Comparison of ENCODE assay signal across 14 cellular contexts in the genomic region with DNA sequence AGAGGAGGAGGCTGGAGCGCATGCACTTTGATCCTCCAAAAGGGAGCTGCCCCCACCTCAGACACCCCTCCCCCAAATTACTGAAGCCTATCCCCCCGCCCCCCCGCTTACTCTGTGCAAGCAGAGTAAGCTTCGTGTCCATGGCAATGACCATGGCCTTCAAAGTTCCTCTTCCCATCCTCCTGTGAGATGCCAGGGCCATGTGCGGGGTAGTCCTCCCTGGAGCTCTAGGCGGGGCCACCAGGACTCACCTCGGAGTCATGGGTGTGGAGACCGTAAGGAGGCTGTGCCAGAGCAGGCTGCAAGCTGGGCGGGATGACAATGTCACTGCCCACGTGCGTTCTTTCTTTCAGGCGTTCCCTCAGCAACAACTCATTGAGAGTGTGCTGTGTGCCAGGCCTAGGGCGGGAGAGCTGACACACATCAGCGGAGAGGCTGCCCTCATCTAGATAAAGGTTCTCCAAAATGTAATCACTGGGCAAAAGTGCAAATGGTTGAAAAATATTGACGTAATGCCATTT.
DNase-seq lines count a peak whose midpoint lies in the region; FAIRE-seq and TF ChIP-seq lines count a peak whose summit lies in the region.
"Had no signal": no experiment of that assay in that cellular context is flagged by ENCODE, and none has a peak within 500 bp of the region (broad histone marks: within the 10 kb centered on the region; RNA-seq: fewer than 3 reads in every experiment).

No MANE protein-coding gene starts in this region.

- H3K9me3 ChIP-seq in astrocyte (ENCODE audit: insufficient read depth, low read depth, low read length) (no peaks in the 10 kb centered on the region), smooth muscle cell (replicated peaks; ENCODE audit: low read depth) (no peaks in the 10 kb centered on the region)

- H3K9ac ChIP-seq in astrocyte (ENCODE audit: low read length) (no peak overlapping the region), smooth muscle cell (ENCODE audit: low read depth) (no peak overlapping the region)

- H3K36me3 ChIP-seq in astrocyte (ENCODE audit: insufficient read depth, low read length) (no peaks in the 10 kb centered on the region), smooth muscle cell (ENCODE audit: low read depth) (no peaks in the 10 kb centered on the region)

- H3K4me3 ChIP-seq in astrocyte (ENCODE audit: insufficient read depth, low read depth, low read length) (no peak overlapping the region), smooth muscle cell (no peak overlapping the region)

- H3K79me2 ChIP-seq in astrocyte (ENCODE audit: insufficient read depth, low read length) (no peaks in the 10 kb centered on the region), smooth muscle cell (ENCODE audit: low read depth) (no peaks in the 10 kb centered on the region)

- H4K20me1 ChIP-seq in astrocyte (ENCODE audit: insufficient read depth, low read length) (no peaks in the 10 kb centered on the region), smooth muscle cell (ENCODE audit: low read depth) (no peaks in the 10 kb centered on the region)

- H3K4me1 Mint-ChIP-seq in astrocyte (ENCODE audit: low read depth, unreplicated experiment), result no peaks in the 10 kb centered on the region
- H3K4me1 Mint-ChIP-seq: CD8-positive, alpha-beta memory T cell had no signal

- no peak overlapping the region for H2AFZ ChIP-seq in astrocyte (ENCODE audit: low read depth, low read length)
- no peak overlapping the region for H2AFZ ChIP-seq in smooth muscle cell (ENCODE audit: low read depth)

- H3K36me3 Mint-ChIP-seq in astrocyte (ENCODE audit: low read depth, unreplicated experiment), result no peaks in the 10 kb centered on the region
- H3K36me3 Mint-ChIP-seq: CD8-positive, alpha-beta memory T cell had no signal

- no peak overlapping the region for H3K4me3 Mint-ChIP-seq in astrocyte (ENCODE audit: unreplicated experiment)
- H3K4me3 Mint-ChIP-seq: CD8-positive, alpha-beta memory T cell; T-helper 17 cell had no signal

- H3K4me1 ChIP-seq in astrocyte (ENCODE audit: insufficient read depth, low read length) (peaks cover 5% of the 10 kb centered on the region), smooth muscle cell (ENCODE audit: low read depth) (peaks cover 5% of the 10 kb centered on the region)

- H3K27me3 ChIP-seq in astrocyte (ENCODE audit: insufficient read depth, low read length) (peaks cover 2% of the 10 kb centered on the region), smooth muscle cell (ENCODE audit: low read depth) (no peaks in the 10 kb centered on the region)

- no peak overlapping the region for H3K4me2 ChIP-seq in astrocyte (ENCODE audit: low read length)
- H3K4me2 ChIP-seq in smooth muscle cell, result peak overlapping the region; percentile 6

- no peak overlapping the region for H3K27ac Mint-ChIP-seq in astrocyte (ENCODE audit: unreplicated experiment)
- H3K27ac Mint-ChIP-seq: activated T-helper 2 cell treated with anti-CD3 and anti-CD28 coated beads, Interferon-gamma antibody, Interleukin-2, Interleukin-4, amounts not matched to agents 10 μg/mL and 5 μg/mL and 100 μg/mL, durations not matched to agents 14 hours and 24 hours and 36 hours; T-helper 17 cell had no signal

- H3K9me3 Mint-ChIP-seq in astrocyte (ENCODE audit: unreplicated experiment), result no peaks in the 10 kb centered on the region
- H3K9me3 Mint-ChIP-seq: activated T-helper 2 cell treated with anti-CD3 and anti-CD28 coated beads, Interferon-gamma antibody, Interleukin-2, Interleukin-4, amounts not matched to agents 10 μg/mL and 5 μg/mL and 100 μg/mL, durations not matched to agents 14 hours and 24 hours and 36 hours; CD8-positive, alpha-beta memory T cell had no signal

- 90% methylated on average over 14 of the region's 15 CpGs for WGBS in smooth muscle cell (ENCODE audit: low lambda C conversion rate)

- no peak for FAIRE-seq in astrocyte (lab: Jason Lieb, UNC)

- TF ChIP-seq CTCF in astrocyte (IDR thresholded peaks at IDR 0.05; ENCODE audit: insufficient read depth, low read depth, low read length) (no peak), smooth muscle cell (IDR thresholded peaks at IDR 0.05; ENCODE audit: borderline replicate concordance, insufficient read depth, poor library complexity, severe bottlenecking) (no peak)

- DNase-seq in LoVo (ENCODE audit: low spot score) (peak; percentile 55), astrocyte (ENCODE audit: low read depth) (peak; percentile 66), left kidney (ENCODE audit: low read depth, low spot score) (peak; percentile 70), smooth muscle cell (lab: John Stamatoyannopoulos, UW; ENCODE audit: unreplicated experiment) (no peak), NCI-H446 treated with DMSO at 0.1 percent for 48 hours (lab: John Stamatoyannopoulos, UW) (no peak), hippocampal formation (lab: John Stamatoyannopoulos, UW) (no peak)
- no peak for DNase-seq in stimulated activated CD4-positive, alpha-beta T cell treated with anti-CD3 and anti-CD28 coated beads, Interleukin-12 subunit alpha, Interleukin-12 subunit beta, amount 100 ng/mL, for 4 hours
- DNase-seq in effector CD4-positive, alpha-beta T cell, result no peak
- DNase-seq: activated CD4-positive, alpha-beta T cell treated with anti-CD3 and anti-CD28 coated beads, Interleukin-2, amount 50 U/mL, for 1 hour; CD8-positive, alpha-beta memory T cell; KBM-7; NCI-H1694 treated with DMSO at 0.1 percent for 48 hours; T-helper 17 cell had no signal

- H3K27me3 Mint-ChIP-seq in astrocyte (ENCODE audit: low read depth, unreplicated experiment), result peaks cover 25% of the 10 kb centered on the region

- H3K27ac ChIP-seq in astrocyte (ENCODE audit: low read depth, low read length) (no peak overlapping the region), smooth muscle cell (ENCODE audit: low read depth) (no peak overlapping the region)

- no peaks in the 10 kb centered on the region for H3F3A ChIP-seq in smooth muscle cell (ENCODE audit: low read depth)

Comparison
In these comparisons a context has a peak if more than half of its experiments do, and no peak if none do; other contexts are left out.
1. DNase-seq: peak in LoVo (single experiment), astrocyte (single experiment) and left kidney (single experiment); none in smooth muscle cell (single experiment), stimulated activated CD4-positive, alpha-beta T cell treated with anti-CD3 and anti-CD28 coated beads, Interleukin-12 subunit alpha, Interleukin-12 subunit beta, amount 100 ng/mL, for 4 hours (single experiment), NCI-H446 treated with DMSO at 0.1 percent for 48 hours (single experiment), hippocampal formation (0 of 2) and effector CD4-positive, alpha-beta T cell (single experiment).